Comparison of ENCODE assay signal across 8 cellular contexts in genomic region chr1:179883040-179883501, GRCh38. TPM values are rescaled to one million over a fixed set of nuclear protein-coding genes. Genes with fewer than 3 reads are reported as not detected.
DNase-seq lines count a peak whose midpoint lies in the region; ATAC-seq, FAIRE-seq and TF ChIP-seq lines count a peak whose summit lies in the region.

No MANE protein-coding gene starts in this region.

- H3K36me3 ChIP-seq in K562 (ENCODE audit: control insufficient read depth, insufficient read depth, low read length) (peaks cover 36% of the 10 kb centered on the region; the same call in 2 of the 3 replicates), transverse colon (peaks cover 0 to 21% (median 7%) of the 10 kb centered on the region in 4 donors)

- H3K27me3 ChIP-seq in K562 (ENCODE audit: control insufficient read depth in 2 of 2, insufficient read depth in 2 of 2, low read length in 2 of 2) (no peaks in the 10 kb centered on the region), transverse colon (no peaks in the 10 kb centered on the region)

- peak overlapping the region; percentile 98 for H3K4me2 ChIP-seq in K562 (ENCODE audit: insufficient read depth, low read length)

- in situ Hi-C loops in K562 (cut with MboI), result no loop called here
- in situ Hi-C loops in transverse colon (cut with MboI; ENCODE audit: low pct_ligation_motif_present in 1 of 4, low pct_unique_long_range_greater_than_20kb in 1 of 4, low sequenced_read_pairs in 3 of 4), result loop anchor here in 1 of 4 donors (10.0 kb wide), 1 partner anchor 292 kb away; no protein-coding TSS in a partner anchor

- H3K9ac ChIP-seq in K562 (ENCODE audit: insufficient read depth in 1 of 2, low read depth in 2 of 2, low read length in 2 of 2), result peak overlapping the region; percentile 97 to 98

- under 1% methylated on average over 23 of the region's 23 CpGs for WGBS in K562 (ENCODE audit: insufficient coverage, low coverage, missing lambda C conversion rate)
- WGBS in lower leg skin, 2 donors, result 0 to 1% methylated on average over 18 to 21 of the region's 23 CpGs
- WGBS in transverse colon (ENCODE audit: low coverage in 1 of 2), 2 donors, result 0% methylated on average over 16 of the region's 23 CpGs; no CpG with 5 or more reads in 1 of the 2 donors

- H2AFZ ChIP-seq in K562 (ENCODE audit: low read depth, low read length), result peak overlapping the region; percentile 98

- no TSS peak for BruUV-seq in K562 (replicated peaks; lab: Mats Ljungman, UMichigan)

- peak; percentile 16 for TF ChIP-seq CTCF in C4-2B (conservative IDR thresholded peaks at IDR 0.05)
- no peak for TF ChIP-seq CTCF in K562 (IDR thresholded peaks at IDR 0.05 in 2 of 3, conservative IDR thresholded peaks at IDR 0.05 in 1 of 3; ENCODE audit: insufficient read depth in 2 of 3, low read depth in 1 of 3, low read length in 3 of 3)
- no peak for TF ChIP-seq CTCF in lower leg skin (IDR thresholded peaks at IDR 0.05)
- TF ChIP-seq CTCF in transverse colon (IDR thresholded peaks at IDR 0.05), result no peak

- peak overlapping the region; percentile 87 for H3K4me3 ChIP-seq in K562
- peak overlapping the region; percentile 78 for H3K4me3 ChIP-seq in lower leg skin (ENCODE audit: low read depth, poor library complexity, severe bottlenecking)
- peak overlapping the region; percentile 67 to 92 (median 78) for H3K4me3 ChIP-seq in transverse colon

- TF ChIP-seq POLR2A in K562 (conservative IDR thresholded peaks at IDR 0.05) (no peak), lower leg skin (IDR thresholded peaks at IDR 0.05) (no peak), transverse colon (IDR thresholded peaks at IDR 0.05) (no peak)

- peak overlapping the region; percentile 87 for H3K27ac ChIP-seq in C4-2B
- peak overlapping the region; percentile 98 for H3K27ac ChIP-seq in K562 (ENCODE audit: extremely low read depth, low read depth, low read length)
- H3K27ac ChIP-seq in transverse colon, result peak overlapping the region; percentile 95 to 99 (median 96)

- H3K4me1 ChIP-seq in K562 (replicated peaks in 1 of 2; ENCODE audit: control insufficient read depth in 2 of 2, insufficient read depth in 2 of 2, low read length in 2 of 2), result peaks cover 9% of the 10 kb centered on the region in 2 experiments; a peak in 4 of 5 replicates
- H3K4me1 ChIP-seq in transverse colon, result peaks cover 16 to 58% (median 44%) of the 10 kb centered on the region in 4 donors

- CTCF ChIA-PET in K562 (lab: Yijun Ruan, JAX; ENCODE audit: low intra/inter-chr PET ratio), result no interaction called here

- H3K9me3 ChIP-seq in K562 (replicated peaks; ENCODE audit: control insufficient read depth, insufficient read depth, low read depth, low read length), result no peaks in the 10 kb centered on the region
- H3K9me3 ChIP-seq in transverse colon, result no peaks in the 10 kb centered on the region

- peaks cover 50% of the 10 kb centered on the region for H3K79me2 ChIP-seq in K562 (ENCODE audit: control insufficient read depth, insufficient read depth, low read length)

- no peak for TF ChIP-seq EP300 in K562 (IDR thresholded peaks at IDR 0.05; ENCODE audit: low read length)
- no peak for TF ChIP-seq EP300 in transverse colon (IDR thresholded peaks at IDR 0.05; ENCODE audit: low read depth)

- no peaks in the 10 kb centered on the region for H4K20me1 ChIP-seq in K562 (replicated peaks; ENCODE audit: control insufficient read depth, insufficient read depth, low read length)

- POLR2A ChIA-PET in K562 (lab: Yijun Ruan, JAX), result interaction anchor here (0.6 to 2.1 kb wide), 26 partner anchors 9 to 320 kb away, joined by 3 to 15 read pairs (median 4); partner anchors contain the start of gene CEP350

- no peak for FAIRE-seq in K562 (lab: Jason Lieb, UNC)

- no peaks in the 10 kb centered on the region for H3K9me1 ChIP-seq in K562 (ENCODE audit: control insufficient read depth, insufficient read depth, low read length)

- TF ChIP-seq RAD21 in K562 (CRISPR knock-in tag; conservative IDR thresholded peaks at IDR 0.05 in 1 of 2, IDR thresholded peaks at IDR 0.05 in 1 of 2), result no peak

- DNase-seq in Kasumi-1 (lab: John Stamatoyannopoulos, UW) (peak; percentile 74 to 75), K562 (ENCODE audit: extremely low read depth in 1 of 4, low spot score in 3 of 4) (no peak), lower leg skin (ENCODE audit: low spot score in 2 of 2) (no peak), transverse colon (peak; percentile 39), kidney tubule cell (ENCODE audit: low spot score) (no peak)

- ATAC-seq in GM19397 (IDR thresholded peaks at IDR 0.05; ENCODE audit: unreplicated experiment) (peak; percentile 19), K562 (no peak), HG03097 (IDR thresholded peaks at IDR 0.05; ENCODE audit: low FRiP score, unreplicated experiment) (no peak)

- intact Hi-C loops in K562 (cut with micrococcal nuclease) (loop anchor here (2.0 to 10.0 kb wide), 2 partner anchors 72 to 172 kb away; partner anchors contain the start of gene CEP350), lower leg skin (cut with DNase I; ENCODE audit: low total_unique reads) (no loop called here), transverse colon (cut with DNase I; ENCODE audit: low total_unique reads) (no loop called here)

TF ChIP-seq in K562, 482 proteins besides CTCF, POLR2A, EP300 and RAD21 (continues in another document):
- TF ChIP-seq RBBP5 (IDR thresholded peaks at IDR 0.05; ENCODE audit: borderline replicate concordance, insufficient read depth, low read length, poor library complexity, severe bottlenecking), result peak; percentile 14
- TF ChIP-seq YY1 (IDR thresholded peaks at IDR 0.05; ENCODE audit: borderline replicate concordance in 1 of 3, control insufficient read depth in 1 of 3, extremely low read depth in 1 of 3, insufficient read depth in 3 of 3, insufficient read length in 1 of 3, insufficient replicate concordance in 2 of 3, low read depth in 1 of 3, low read length in 2 of 3), result peak in 1 of 3 experiments; percentile 16
- TF ChIP-seq LEF1 (IDR thresholded peaks at IDR 0.05), result no peak
- peak; percentile 50 for TF ChIP-seq CHD1 (IDR thresholded peaks at IDR 0.05; ENCODE audit: low read length)

RNA-seq across cellular contexts. Expression of gene TOR1AIP1, which starts 1.0 kb away (rescaled TPM):
- total RNA-seq in K562 (2011; cell fraction: chromatin; rRNA removed; ENCODE audit: low replicate concordance), result 34.1 and 36.6 TPM in 2 replicates
- total RNA-seq in K562 (2011; cell fraction: nucleolus; rRNA removed), result 20.5 and 27.2 TPM in 2 replicates
- total RNA-seq in K562 (2011; cell fraction: nucleoplasm; rRNA removed), result 29.0 and 38.0 TPM in 2 replicates
- total RNA-seq in K562 (2014; rRNA removed) (21.0 and 29.1 TPM in 2 replicates), K562 (2014; rRNA removed; fragmentation: Illumina TruSeq; extraction: Trizol) (35.5 and 40.4 TPM in 2 replicates), K562 (2015; rRNA removed; fragmentation: Illumina TruSeq; extraction: Trizol) (34.4 and 38.1 TPM in 2 replicates), K562 (2021) (21.7 and 28.0 TPM in 2 replicates), lower leg skin (10 to 100 TPM; 35.7 to 53.7 (median 48.8) TPM), transverse colon (10 to 100 TPM; 34.8 to 44.6 (median 41.2) TPM)
- polyA plus RNA-seq in K562 (2011; rRNA removed) (30.6 and 36.2 TPM in 2 replicates), K562 (2014; fragmentation: Illumina TruSeq; extraction: Trizol) (39.3 and 46.9 TPM in 2 replicates), K562 (2014; fragmentation: Nextera tagmentation; extraction: Ambion mirVana) (10 to 100 TPM; 27.1 to 38.0 TPM), K562 (2014; rRNA removed) (18.1 and 21.7 TPM in 2 replicates)
- 10.8 and 14.3 TPM in 2 replicates for polyA plus RNA-seq in K562 (2011; cell fraction: cytosol; rRNA removed)
- 8.2 and 12.3 TPM in 2 replicates for polyA plus RNA-seq in K562 (2011; cell fraction: nucleus; rRNA removed)
- polyA plus RNA-seq in K562 (2012), result 22.9 and 25.6 TPM in 2 replicates
- polyA minus RNA-seq in K562 (2011; rRNA and poly(A)+ RNA removed), result 41.7 and 51.5 TPM in 2 replicates
- polyA minus RNA-seq in K562 (2011; cell fraction: cytosol; rRNA and poly(A)+ RNA removed), result 10.0 and 21.2 TPM in 2 replicates
- polyA minus RNA-seq in K562 (2011; cell fraction: nucleus; rRNA and poly(A)+ RNA removed), result 15.8 and 21.8 TPM in 2 replicates

RNA-seq across cellular contexts. Expression of gene TOR1AIP2, which starts 5.5 kb away (rescaled TPM):
- 74.7 and 186 TPM in 2 replicates for total RNA-seq in K562 (2011; cell fraction: chromatin; rRNA removed; ENCODE audit: low replicate concordance)
- total RNA-seq in K562 (2011; cell fraction: nucleolus; rRNA removed), result 41.0 and 51.3 TPM in 2 replicates
- total RNA-seq in K562 (2011; cell fraction: nucleoplasm; rRNA removed), result 111 and 217 TPM in 2 replicates
- 38.3 and 63.2 TPM in 2 replicates for total RNA-seq in K562 (2014; rRNA removed)
- total RNA-seq in K562 (2014; rRNA removed; fragmentation: Illumina TruSeq; extraction: Trizol), result 122 and 133 TPM in 2 replicates
- total RNA-seq in K562 (2015; rRNA removed; fragmentation: Illumina TruSeq; extraction: Trizol), result 91.2 and 103 TPM in 2 replicates
- total RNA-seq in K562 (2021), result 105 and 107 TPM in 2 replicates
- 49.0 and 72.5 TPM in 2 replicates for polyA plus RNA-seq in K562 (2011; rRNA removed)
- polyA plus RNA-seq in K562 (2011; cell fraction: cytosol; rRNA removed), result 20.5 and 30.3 TPM in 2 replicates
- polyA plus RNA-seq in K562 (2011; cell fraction: nucleus; rRNA removed), result 18.9 and 22.1 TPM in 2 replicates
- polyA plus RNA-seq in K562 (2012), result 14.7 and 20.4 TPM in 2 replicates
- polyA plus RNA-seq in K562 (2014; fragmentation: Illumina TruSeq; extraction: Trizol), result 39.6 and 41.1 TPM in 2 replicates
- polyA plus RNA-seq in K562 (2014; fragmentation: Nextera tagmentation; extraction: Ambion mirVana), result 10 to 100 TPM; 16.7 to 31.7 TPM
- 41.4 and 41.9 TPM in 2 replicates for polyA plus RNA-seq in K562 (2014; rRNA removed)
- 144 and 191 TPM in 2 replicates for polyA minus RNA-seq in K562 (2011; rRNA and poly(A)+ RNA removed)
- polyA minus RNA-seq in K562 (2011; cell fraction: cytosol; rRNA and poly(A)+ RNA removed), result 55.8 and 79.8 TPM in 2 replicates
- polyA minus RNA-seq in K562 (2011; cell fraction: nucleus; rRNA and poly(A)+ RNA removed), result 33.9 and 55.4 TPM in 2 replicates
- 100 to 1,000 TPM in 1 of 4 donors, 10 to 100 TPM in 3; 81.5 to 108 (median 91.3) TPM for total RNA-seq in lower leg skin
- 100 to 1,000 TPM in 1 of 4 donors, 10 to 100 TPM in 3; 46.0 to 107 (median 75.5) TPM for total RNA-seq in transverse colon

Comparison
In these comparisons a context has a peak if more than half of its experiments do, and no peak if none do; other contexts are left out.
1. DNase-seq: peak in Kasumi-1 (2 of 2) and transverse colon (single experiment); none in K562 (0 of 4), lower leg skin (0 of 2) and kidney tubule cell (single experiment).
2. Peak in every context shown above with its lines, with median percentiles within 50 percentile points of each other: H3K27ac ChIP-seq and H3K4me3 ChIP-seq.